In the genomic region with DNA sequence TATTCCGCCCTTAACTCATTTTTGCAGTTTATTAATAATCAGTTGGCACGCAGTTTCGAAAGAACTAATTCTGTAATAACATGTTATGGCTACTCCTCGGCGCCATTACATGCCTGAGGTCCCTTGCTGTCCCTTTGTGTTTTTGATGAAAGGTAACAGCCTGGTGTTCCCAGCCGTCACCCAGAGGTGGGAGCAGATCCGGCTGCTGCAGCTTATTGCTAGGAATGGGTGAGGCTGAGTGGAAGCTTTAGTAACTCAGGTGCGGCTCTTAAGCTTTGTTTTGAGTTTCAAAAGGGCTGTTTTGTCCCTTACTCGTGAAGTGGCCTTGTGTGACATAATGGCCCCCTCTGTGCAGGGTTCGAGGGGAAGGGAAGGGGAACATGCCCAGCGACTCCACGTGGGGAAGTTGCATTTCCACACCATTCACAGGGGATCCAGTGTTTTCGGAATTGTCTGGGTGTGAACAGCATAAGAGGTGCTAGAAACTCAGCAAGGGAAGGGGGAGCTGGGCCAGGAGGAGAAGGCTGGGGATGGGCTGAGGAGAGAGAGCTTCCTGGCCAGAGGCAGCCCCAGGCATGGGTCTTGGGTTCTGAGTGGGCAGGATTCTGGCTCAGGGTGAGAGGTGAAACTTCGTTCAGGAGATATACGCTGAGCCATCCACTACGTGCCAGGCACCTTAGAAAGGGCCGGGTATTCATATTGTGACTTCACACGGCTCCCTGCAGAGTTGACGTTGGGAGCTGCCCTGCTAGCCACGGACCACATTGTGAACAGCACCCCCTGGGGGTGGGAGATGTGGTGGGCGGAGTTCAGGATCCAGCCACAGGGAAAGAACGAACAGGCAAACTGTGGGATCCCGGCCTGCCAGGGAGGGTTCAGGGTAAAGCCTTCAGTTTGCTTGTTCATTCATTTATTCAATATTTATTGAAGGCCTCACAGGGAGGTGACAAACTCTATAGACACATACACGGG, we compare ENCODE assay signal across 8 cellular contexts.
A peak's percentile ranks its signal among the peaks of the same experiment; 100 is the strongest.
DNase-seq lines count a peak whose midpoint lies in the region; ATAC-seq, FAIRE-seq and TF ChIP-seq lines count a peak whose summit lies in the region.

No MANE protein-coding gene starts in this region.

- TF ChIP-seq POLR2A in H54 (IDR thresholded peaks at IDR 0.05; ENCODE audit: low read depth, low read length) (no peak), uterus (IDR thresholded peaks at IDR 0.05) (no peak)

- no peak for FAIRE-seq in H54 (lab: Jason Lieb, UNC)
- no peak for FAIRE-seq in GM19239 (lab: Jason Lieb, UNC)

- no peaks in the 10 kb centered on the region for H3K9me3 ChIP-seq in uterus

- DNase-seq in AG04449 (ENCODE audit: low read depth, low spot score) (no peak), H54 (ENCODE audit: insufficient read length, low spot score) (peak; percentile 51), SKM-1 treated with dmso at 0.1 percent for 144 hours (lab: John Stamatoyannopoulos, UW; ENCODE audit: unreplicated experiment) (peak; percentile 26), fibroblast of the aortic adventitia (ENCODE audit: low read depth) (no peak), pons (ENCODE audit: low spot score) (peak; percentile 42), GM19239 (ENCODE audit: insufficient read length, low spot score) (no peak), uterus (no peak)

- H3K36me3 ChIP-seq in uterus = no peaks in the 10 kb centered on the region

- CTCF ChIA-PET in AG04449 (lab: Yijun Ruan, JAX) = interaction anchor here (1.2 to 2.1 kb wide), 2 partner anchors 14 to 78 kb away, joined by 3 to 7 read pairs; no protein-coding TSS in a partner anchor

- no peak overlapping the region for H3K27ac ChIP-seq in uterus

- intact Hi-C loops in uterus (cut with DNase I; ENCODE audit: low total_unique reads) = no loop called here

- no peak for ATAC-seq in GM18858 (IDR thresholded peaks at IDR 0.05; ENCODE audit: unreplicated experiment)

- no peaks in the 10 kb centered on the region for H3K27me3 ChIP-seq in uterus

- TF ChIP-seq CTCF in AG04449 (IDR thresholded peaks at IDR 0.05; ENCODE audit: insufficient read depth, low read length, missing control alignments) (peak; percentile 37), fibroblast of the aortic adventitia (IDR thresholded peaks at IDR 0.05; ENCODE audit: insufficient read depth, low read length) (peak; percentile 43), uterus (IDR thresholded peaks at IDR 0.05) (peak in 2 of 4 experiments; percentile 31 to 39)

- peaks cover 0 to 11% of the 10 kb centered on the region in 2 donors for H3K4me1 ChIP-seq in uterus

- POLR2A ChIA-PET in AG04449 (lab: Yijun Ruan, JAX) = no interaction called here

- H3K4me3 ChIP-seq in AG04449 (ENCODE audit: low read depth, low read length) = no peak overlapping the region
- no peak overlapping the region for H3K4me3 ChIP-seq in fibroblast of the aortic adventitia (ENCODE audit: low read depth, low read length)
- H3K4me3 ChIP-seq in uterus = no peak overlapping the region

Comparison
In these comparisons a context has a peak if more than half of its experiments do, and no peak if none do; other contexts are left out.
1. DNase-seq: peak in H54 (single experiment), SKM-1 treated with dmso at 0.1 percent for 144 hours (single experiment) and pons (single experiment); none in AG04449 (single experiment), fibroblast of the aortic adventitia (single experiment), GM19239 (single experiment) and uterus (0 of 2).